In the genomic region with DNA sequence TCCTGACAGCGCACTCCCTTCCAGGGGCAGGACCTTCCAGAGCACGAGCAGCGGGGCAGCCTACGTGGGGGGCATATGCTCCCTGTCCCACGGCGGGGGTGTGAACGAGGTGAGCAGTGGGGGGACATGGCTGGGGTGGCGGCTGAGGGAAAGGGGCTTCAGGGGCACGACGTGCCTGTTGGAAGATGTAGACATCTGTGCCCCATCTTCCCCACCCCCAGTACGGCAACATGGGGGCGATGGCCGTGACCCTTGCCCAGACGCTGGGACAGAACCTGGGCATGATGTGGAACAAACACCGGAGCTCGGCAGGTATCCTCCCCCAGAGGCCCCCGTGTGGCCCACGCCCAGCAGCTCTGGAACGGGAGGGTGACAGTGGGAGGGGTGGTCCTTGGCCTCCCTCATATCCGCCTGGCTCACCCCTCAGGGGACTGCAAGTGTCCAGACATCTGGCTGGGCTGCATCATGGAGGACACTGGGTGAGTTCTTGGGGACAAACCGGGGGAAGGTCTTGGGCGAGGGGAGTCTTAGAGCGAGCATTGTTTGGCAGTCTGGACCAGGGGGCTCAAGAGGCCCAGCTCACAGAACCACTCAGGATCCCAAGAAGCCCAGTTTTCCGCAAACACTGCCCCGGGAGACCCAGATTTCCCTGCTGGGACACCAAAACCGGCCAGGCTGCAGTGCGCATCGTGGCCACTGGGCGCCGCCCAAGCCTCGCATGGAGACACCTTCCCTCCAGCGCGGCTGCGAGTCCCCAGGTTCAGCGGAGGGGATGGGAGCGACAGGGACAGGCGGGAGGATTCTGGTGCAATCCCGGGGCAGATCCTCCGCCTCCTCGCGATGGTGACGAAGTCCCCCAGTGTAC, we compare ENCODE assay signal across 8 cellular contexts. TPM values are rescaled to one million over a fixed set of nuclear protein-coding genes. Genes with fewer than 3 reads are reported as not detected.
DNase-seq lines count a peak whose midpoint lies in the region; ATAC-seq lines count a peak whose summit lies in the region.

No MANE protein-coding gene starts in this region.

- H3K27ac ChIP-seq in ectodermal cell (ENCODE audit: insufficient read depth, low read depth, low read length, poor library complexity, severe bottlenecking) = no peak overlapping the region

- POLR2A ChIA-PET in activated CD4-positive, alpha-beta memory T cell treated with anti-CD3 and anti-CD28 coated beads, Interleukin-2, amount 10 ng/mL, durations not matched to agents 7 days and 5 days (lab: Charles Lee) = interaction anchor here (1.5 kb wide), 1 partner anchor 247 kb away, joined by 3 read pairs; no protein-coding TSS in a partner anchor

- ATAC-seq in GM21515 (IDR thresholded peaks at IDR 0.05; ENCODE audit: unreplicated experiment) = no peak

- H3K36me3 Mint-ChIP-seq in activated CD4-positive, alpha-beta memory T cell treated with anti-CD3 and anti-CD28 coated beads, Interleukin-2, amount 10 ng/mL, durations not matched to agents 7 days and 5 days (ENCODE audit: low read depth) = no peaks in the 10 kb centered on the region

- H3K27me3 ChIP-seq in ectodermal cell (ENCODE audit: control insufficient read depth, insufficient read depth, low read length, poor library complexity, severe bottlenecking) = peaks cover 21% of the 10 kb centered on the region

- H3K27ac Mint-ChIP-seq in activated CD4-positive, alpha-beta memory T cell treated with anti-CD3 and anti-CD28 coated beads, Interleukin-2, amount 10 ng/mL, durations not matched to agents 7 days and 5 days = peak overlapping the region; percentile 18

- CTCF ChIA-PET in activated CD4-positive, alpha-beta memory T cell treated with anti-CD3 and anti-CD28 coated beads, Interleukin-2, amount 10 ng/mL, durations not matched to agents 7 days and 5 days (lab: Charles Lee) = interaction anchor here (1.5 to 11.7 kb wide), 4 partner anchors 81 to 119 kb away, joined by 4 to 144 read pairs (median 12); no protein-coding TSS in a partner anchor

- WGBS in ectodermal cell, 2 experiments = 38% methylated on average over 42 of the region's 42 CpGs

- H3K4me1 Mint-ChIP-seq in activated CD4-positive, alpha-beta memory T cell treated with anti-CD3 and anti-CD28 coated beads, Interleukin-2, amount 10 ng/mL, durations not matched to agents 7 days and 5 days = peaks cover 13% of the 10 kb centered on the region

- H3K27me3 Mint-ChIP-seq in activated CD4-positive, alpha-beta memory T cell treated with anti-CD3 and anti-CD28 coated beads, Interleukin-2, amount 10 ng/mL, durations not matched to agents 7 days and 5 days = peaks cover 8% of the 10 kb centered on the region

- H3K4me1 ChIP-seq in ectodermal cell (ENCODE audit: control insufficient read depth, insufficient read depth, low read length) = no peaks in the 10 kb centered on the region

- peak overlapping the region; percentile 75 for H3K4me3 Mint-ChIP-seq in activated CD4-positive, alpha-beta memory T cell treated with anti-CD3 and anti-CD28 coated beads, Interleukin-2, amount 10 ng/mL, durations not matched to agents 7 days and 5 days

- H3K9me3 ChIP-seq in ectodermal cell (ENCODE audit: control insufficient read depth, low read length) = no peaks in the 10 kb centered on the region

- peak overlapping the region; percentile 62 for H3K4me3 ChIP-seq in ectodermal cell (ENCODE audit: insufficient read depth, low read depth, low read length)

- no peaks in the 10 kb centered on the region for H3K36me3 ChIP-seq in ectodermal cell (ENCODE audit: control insufficient read depth, insufficient read depth, low read length)

- DNase-seq in GM03348 (ENCODE audit: low spot score) (peak; percentile 95), HS-27A (ENCODE audit: low read depth) (peak; percentile 43), NCI-H82 (lab: John Stamatoyannopoulos, UW) (peak; percentile 94), lung microvascular endothelial cell (ENCODE audit: low read depth in 2 of 2) (peak; percentile 72 to 82)
- peak; percentile 88 for DNase-seq in activated CD4-positive, alpha-beta memory T cell treated with anti-CD3 and anti-CD28 coated beads, Interleukin-2, amount 10 ng/mL, durations not matched to agents 7 days and 5 days
- DNase-seq in stimulated activated CD4-positive, alpha-beta T cell treated with anti-CD3 and anti-CD28 coated beads, TNF-alpha, amount 100 ng/mL, for 24 hours (ENCODE audit: low read depth in 3 of 3) = peak; percentile 73 to 90 (median 85)

- no peaks in the 10 kb centered on the region for H3K9me3 Mint-ChIP-seq in activated CD4-positive, alpha-beta memory T cell treated with anti-CD3 and anti-CD28 coated beads, Interleukin-2, amount 10 ng/mL, durations not matched to agents 7 days and 5 days

RNA-seq across cellular contexts. Expression of a gene that starts 15.7 kb away (rescaled TPM):
- under 1 TPM; 0.28 to 0.43 TPM for total RNA-seq in activated CD4-positive, alpha-beta memory T cell treated with anti-CD3 and anti-CD28 coated beads, Interleukin-2, amount 10 ng/mL, durations not matched to agents 7 days and 5 days
- polyA plus RNA-seq in ectodermal cell (2013, experiment 1 of 4) = 9.5 TPM
- 9.9 TPM for polyA plus RNA-seq in ectodermal cell (2013, experiment 2 of 4)
- polyA plus RNA-seq in ectodermal cell (2013, experiment 3 of 4) = 6.6 TPM
- polyA plus RNA-seq in ectodermal cell (2013, experiment 4 of 4) = 7.2 TPM
- total RNA-seq in lung microvascular endothelial cell = under 0.01 TPM in 2 replicates

RNA-seq across cellular contexts. Expression of a gene that starts 55.6 kb away (rescaled TPM):
- total RNA-seq in activated CD4-positive, alpha-beta memory T cell treated with anti-CD3 and anti-CD28 coated beads, Interleukin-2, amount 10 ng/mL, durations not matched to agents 7 days and 5 days = under 1 TPM; 0.78 to 0.88 TPM
- 81.6 TPM for polyA plus RNA-seq in ectodermal cell (2013, experiment 1 of 4)
- polyA plus RNA-seq in ectodermal cell (2013, experiment 2 of 4) = 90.5 TPM
- polyA plus RNA-seq in ectodermal cell (2013, experiment 3 of 4) = 67.7 TPM
- polyA plus RNA-seq in ectodermal cell (2013, experiment 4 of 4) = 71.5 TPM
- 3.9 and 5.2 TPM in 2 replicates for total RNA-seq in lung microvascular endothelial cell

Comparison
In these comparisons a context has a peak if more than half of its experiments do, and no peak if none do; other contexts are left out.
1. DNase-seq: peak in every context shown above with its lines; median percentile 95 in GM03348; 94 in NCI-H82; 88 in activated CD4-positive, alpha-beta memory T cell treated with anti-CD3 and anti-CD28 coated beads, Interleukin-2, amount 10 ng/mL, durations not matched to agents 7 days and 5 days; 85 in stimulated activated CD4-positive, alpha-beta T cell treated with anti-CD3 and anti-CD28 coated beads, TNF-alpha, amount 100 ng/mL, for 24 hours; 77 in lung microvascular endothelial cell; 43 in HS-27A.